In genomic region chr5:135457424-135458071, GRCh38 we compare ENCODE assay signal across 8 cellular contexts. TPM values are rescaled to one million over a fixed set of nuclear protein-coding genes. Genes with fewer than 3 reads are reported as not detected.
DNase-seq lines count a peak whose midpoint lies in the region; ATAC-seq and TF ChIP-seq lines count a peak whose summit lies in the region.

No MANE protein-coding gene starts in this region.

- H3K36me3 ChIP-seq in Karpas-422 (ENCODE audit: insufficient read depth, low read length) (no peaks in the 10 kb centered on the region), smooth muscle cell (ENCODE audit: low read depth) (no peaks in the 10 kb centered on the region)

- POLR2A ChIA-PET in activated naive CD8-positive, alpha-beta T cell treated with anti-CD3 and anti-CD28 coated beads, Interleukin-2, amount 10 ng/mL, durations not matched to agents 7 days and 5 days (lab: Charles Lee), result no interaction called here

- H3K4me2 ChIP-seq in Karpas-422 (ENCODE audit: low read depth, low read length, poor library complexity, severe bottlenecking) (no peak overlapping the region), smooth muscle cell (no peak overlapping the region)

- DNase-seq in EL (peak; percentile 55), Karpas-422 (peak; percentile 88), SKM-1 (lab: John Stamatoyannopoulos, UW; ENCODE audit: unreplicated experiment) (peak; percentile 63), right cardiac atrium (peak; percentile 58 to 82 (median 81)), smooth muscle cell (lab: John Stamatoyannopoulos, UW; ENCODE audit: unreplicated experiment) (no peak)
- peak; percentile 69 for DNase-seq in activated naive CD8-positive, alpha-beta T cell treated with anti-CD3 and anti-CD28 coated beads, Interleukin-2, amount 10 ng/mL, durations not matched to agents 7 days and 5 days

- H3K4me1 Mint-ChIP-seq in activated naive CD8-positive, alpha-beta T cell treated with anti-CD3 and anti-CD28 coated beads, Interleukin-2, amount 10 ng/mL, durations not matched to agents 7 days and 5 days, result peaks cover 3% of the 10 kb centered on the region

- H3K4me3 ChIP-seq in Karpas-422 (ENCODE audit: low read length) (no peak overlapping the region), right cardiac atrium (ENCODE audit: low read length) (no peak overlapping the region), smooth muscle cell (no peak overlapping the region)

- no peaks in the 10 kb centered on the region for H4K20me1 ChIP-seq in Karpas-422 (ENCODE audit: insufficient read depth, low read depth, low read length)
- no peaks in the 10 kb centered on the region for H4K20me1 ChIP-seq in smooth muscle cell (ENCODE audit: low read depth)

- H3K27me3 Mint-ChIP-seq in activated naive CD8-positive, alpha-beta T cell treated with anti-CD3 and anti-CD28 coated beads, Interleukin-2, amount 10 ng/mL, durations not matched to agents 7 days and 5 days, result peaks cover 19% of the 10 kb centered on the region

- no peak overlapping the region for H3K9ac ChIP-seq in Karpas-422 (ENCODE audit: low read length)
- H3K9ac ChIP-seq in smooth muscle cell (ENCODE audit: low read depth), result no peak overlapping the region

- intact Hi-C loops in right cardiac atrium (cut with DNase I), result no loop called here

- 45% methylated on average over 9 of the region's 9 CpGs for WGBS in right cardiac atrium
- 57% methylated on average over 9 of the region's 9 CpGs for WGBS in smooth muscle cell (ENCODE audit: low lambda C conversion rate)

- no peaks in the 10 kb centered on the region for H3K9me2 ChIP-seq in Karpas-422 (replicated peaks; ENCODE audit: insufficient read depth, low read length)

- H3K4me3 Mint-ChIP-seq in activated naive CD8-positive, alpha-beta T cell treated with anti-CD3 and anti-CD28 coated beads, Interleukin-2, amount 10 ng/mL, durations not matched to agents 7 days and 5 days, result no peak overlapping the region

- no peaks in the 10 kb centered on the region for H3K9me3 Mint-ChIP-seq in activated naive CD8-positive, alpha-beta T cell treated with anti-CD3 and anti-CD28 coated beads, Interleukin-2, amount 10 ng/mL, durations not matched to agents 7 days and 5 days

- H3K27me3 ChIP-seq in Karpas-422 (ENCODE audit: low read length) (no peaks in the 10 kb centered on the region), right cardiac atrium (ENCODE audit: control insufficient read depth, insufficient read depth) (no peaks in the 10 kb centered on the region), smooth muscle cell (ENCODE audit: low read depth) (no peaks in the 10 kb centered on the region)

- H3K27ac ChIP-seq in Karpas-422 (ENCODE audit: low read length), result no peak overlapping the region
- H3K27ac ChIP-seq in right cardiac atrium (ENCODE audit: low read length), result no peak overlapping the region
- no peak overlapping the region for H3K27ac ChIP-seq in smooth muscle cell (ENCODE audit: low read depth)

- H2AFZ ChIP-seq in Karpas-422 (ENCODE audit: low read length) (no peak overlapping the region), smooth muscle cell (ENCODE audit: low read depth) (no peak overlapping the region)

- TF ChIP-seq CTCF in smooth muscle cell (IDR thresholded peaks at IDR 0.05; ENCODE audit: borderline replicate concordance, insufficient read depth, poor library complexity, severe bottlenecking), result peak; percentile 73

- no peaks in the 10 kb centered on the region for H3K36me3 Mint-ChIP-seq in activated naive CD8-positive, alpha-beta T cell treated with anti-CD3 and anti-CD28 coated beads, Interleukin-2, amount 10 ng/mL, durations not matched to agents 7 days and 5 days

- no peaks in the 10 kb centered on the region for H3K4me1 ChIP-seq in Karpas-422 (ENCODE audit: low read length)
- no peaks in the 10 kb centered on the region for H3K4me1 ChIP-seq in right cardiac atrium (ENCODE audit: control insufficient read depth, insufficient read depth, low read length)
- no peaks in the 10 kb centered on the region for H3K4me1 ChIP-seq in smooth muscle cell (ENCODE audit: low read depth)

- H3K9me3 ChIP-seq in Karpas-422 (ENCODE audit: low read length) (no peaks in the 10 kb centered on the region), right cardiac atrium (ENCODE audit: control insufficient read depth, low read length) (no peaks in the 10 kb centered on the region), smooth muscle cell (replicated peaks; ENCODE audit: low read depth) (no peaks in the 10 kb centered on the region)

- H3F3A ChIP-seq in smooth muscle cell (ENCODE audit: low read depth), result no peaks in the 10 kb centered on the region

- H3K79me2 ChIP-seq in Karpas-422 (ENCODE audit: low read length) (no peaks in the 10 kb centered on the region), smooth muscle cell (ENCODE audit: low read depth) (no peaks in the 10 kb centered on the region)

- peak; percentile 54 for ATAC-seq in GM21576 (IDR thresholded peaks at IDR 0.05; ENCODE audit: unreplicated experiment)
- ATAC-seq in activated naive CD8-positive, alpha-beta T cell treated with anti-CD3 and anti-CD28 coated beads, Interleukin-2, amount 10 ng/mL, durations not matched to agents 7 days and 5 days (ENCODE audit: low read depth), result peak; percentile 62
- peak; percentile 55 to 60 for ATAC-seq in right cardiac atrium
- no peak for ATAC-seq in HG02885 (IDR thresholded peaks at IDR 0.05; ENCODE audit: poor library complexity, unreplicated experiment)

- H3K27ac Mint-ChIP-seq in activated naive CD8-positive, alpha-beta T cell treated with anti-CD3 and anti-CD28 coated beads, Interleukin-2, amount 10 ng/mL, durations not matched to agents 7 days and 5 days, result no peak overlapping the region

RNA-seq across cellular contexts. Expression of gene TIFAB, which starts 5.4 kb away (rescaled TPM):
- not detected in 2 replicates for total RNA-seq in Karpas-422 (2014; rRNA removed; shearing (Covaris generic); ENCODE audit: low replicate concordance)
- not detected for total RNA-seq in activated naive CD8-positive, alpha-beta T cell treated with anti-CD3 and anti-CD28 coated beads, Interleukin-2, amount 10 ng/mL, durations not matched to agents 7 days and 5 days
- not detected for total RNA-seq in right cardiac atrium
- polyA plus RNA-seq in right cardiac atrium, result not detected
- under 0.01 TPM in 1 of 2 replicates, not detected in the other for total RNA-seq in smooth muscle cell
- polyA plus RNA-seq in smooth muscle cell, result 0.08 and 0.11 TPM in 2 replicates

RNA-seq across cellular contexts. Expression of gene DCANP1, which starts 10.4 kb away (rescaled TPM):
- not detected in 2 replicates for total RNA-seq in Karpas-422 (2014; rRNA removed; shearing (Covaris generic); ENCODE audit: low replicate concordance)
- not detected for total RNA-seq in activated naive CD8-positive, alpha-beta T cell treated with anti-CD3 and anti-CD28 coated beads, Interleukin-2, amount 10 ng/mL, durations not matched to agents 7 days and 5 days
- total RNA-seq in right cardiac atrium, result not detected
- not detected for polyA plus RNA-seq in right cardiac atrium
- not detected in 2 replicates for total RNA-seq in smooth muscle cell
- polyA plus RNA-seq in smooth muscle cell, result not detected in 2 replicates

RNA-seq across cellular contexts. Expression of gene MACROH2A1, which starts 58.5 kb away (rescaled TPM):
- total RNA-seq in Karpas-422 (2014; rRNA removed; shearing (Covaris generic); ENCODE audit: low replicate concordance), result 160 and 245 TPM in 2 replicates
- total RNA-seq in activated naive CD8-positive, alpha-beta T cell treated with anti-CD3 and anti-CD28 coated beads, Interleukin-2, amount 10 ng/mL, durations not matched to agents 7 days and 5 days, result 100 to 1,000 TPM; 253 to 258 TPM
- total RNA-seq in right cardiac atrium (100 to 1,000 TPM; 128 to 160 (median 141) TPM), smooth muscle cell (349 and 371 TPM in 2 replicates)
- polyA plus RNA-seq in right cardiac atrium (152 TPM), smooth muscle cell (272 and 309 TPM in 2 replicates)
